Comparison of ENCODE assay signal across 15 cellular contexts in genomic region chr11:11568651-11569229, GRCh38. TPM values are rescaled to one million over a fixed set of nuclear protein-coding genes. Genes with fewer than 3 reads are reported as not detected.
DNase-seq lines count a peak whose midpoint lies in the region; ATAC-seq, FAIRE-seq and TF ChIP-seq lines count a peak whose summit lies in the region.
"Had no signal": no experiment of that assay in that cellular context is flagged by ENCODE, and none has a peak within 500 bp of the region (broad histone marks: within the 10 kb centered on the region; RNA-seq: fewer than 3 reads in every experiment).

No MANE protein-coding gene starts in this region.

- no peak for TF ChIP-seq EP300 in sigmoid colon (IDR thresholded peaks at IDR 0.05)

- no peak overlapping the region for H3K56ac ChIP-seq in H9 (ENCODE audit: insufficient read length, low read depth, low read length)

- H2BK12ac ChIP-seq in H9 (ENCODE audit: insufficient read length, low read depth, low read length): no peak overlapping the region

- H3K9ac ChIP-seq in mammary epithelial cell (ENCODE audit: insufficient read depth, low read length) (peak overlapping the region; percentile 51), H9 (ENCODE audit: extremely low read depth, insufficient read length, low read length) (no peak overlapping the region)
- H3K9ac ChIP-seq: parathyroid adenoma had no signal

- no peak overlapping the region for H4K5ac ChIP-seq in H9 (ENCODE audit: insufficient read length, low read depth, low read length)

- H3K27me3 Mint-ChIP-seq in H9 (ENCODE audit: low read depth): no peaks in the 10 kb centered on the region; the same call in 1 of the 2 replicates

- no peak for TF ChIP-seq CTCF in mammary epithelial cell (conservative IDR thresholded peaks at IDR 0.05 in 1 of 2, IDR thresholded peaks at IDR 0.05 in 1 of 2; ENCODE audit: extremely low read depth in 1 of 2, insufficient read depth in 1 of 2, low read depth in 1 of 2, low read length in 2 of 2)
- no peak for TF ChIP-seq CTCF in sigmoid colon (IDR thresholded peaks at IDR 0.05)
- TF ChIP-seq CTCF in H9 (conservative IDR thresholded peaks at IDR 0.05): no peak

- no peak overlapping the region for H4K91ac ChIP-seq in H9 (ENCODE audit: insufficient read length, low read depth, low read length)

- H3K9me3 ChIP-seq in mammary epithelial cell (replicated peaks; ENCODE audit: insufficient read depth, low read length) (no peaks in the 10 kb centered on the region), sigmoid colon (no peaks in the 10 kb centered on the region), H9 (ENCODE audit: control insufficient read depth, low read depth, low read length) (no peaks in the 10 kb centered on the region)
- H3K9me3 ChIP-seq: left lung had no signal

- H4K20me1 ChIP-seq in mammary epithelial cell (ENCODE audit: insufficient read depth, low read length): no peaks in the 10 kb centered on the region
- no peaks in the 10 kb centered on the region for H4K20me1 ChIP-seq in H9 (ENCODE audit: control insufficient read depth, insufficient read depth, insufficient read length)

- H3K4me1 Mint-ChIP-seq in H9: peaks cover 0 to 6% of the 10 kb centered on the region in 2 experiments; a peak in 1 of 4 replicates

- no peak overlapping the region for H2BK20ac ChIP-seq in H9 (ENCODE audit: low read depth, low read length, poor library complexity, severe bottlenecking)

- no peak overlapping the region for H3K14ac ChIP-seq in H9 (ENCODE audit: insufficient read depth, low read length)

- no peak for DNase-seq in GM19239 (ENCODE audit: insufficient read length, low spot score)
- DNase-seq in Jurkat, Clone E6-1 (ENCODE audit: low read depth, low spot score): peak; percentile 82
- peak; percentile 85 for DNase-seq in mammary epithelial cell
- peak; percentile 18 for DNase-seq in sigmoid colon
- no peak for DNase-seq in H9
- DNase-seq: activated CD4-positive, alpha-beta T cell treated with anti-CD3 and anti-CD28 coated beads, Interleukin-2, amount 50 U/mL, for 4 hours; AML-193; amygdala; left lung; NCI-H1436 treated with DMSO at 0.1 percent for 48 hours; NCI-H510A treated with DMSO at 0.1 percent for 48 hours had no signal

- no peak overlapping the region for H3K27ac Mint-ChIP-seq in H9

- no peak overlapping the region for H3K23ac ChIP-seq in H9 (ENCODE audit: insufficient read length, low read depth, low read length)

- no peaks in the 10 kb centered on the region for H3K36me3 ChIP-seq in mammary epithelial cell (ENCODE audit: insufficient read depth, low read length)
- H3K36me3 ChIP-seq in sigmoid colon: no peaks in the 10 kb centered on the region
- H3K36me3 ChIP-seq: left lung had no signal

- H2AFZ ChIP-seq in mammary epithelial cell (ENCODE audit: low read depth, low read length) (peak overlapping the region; percentile 12), H9 (ENCODE audit: low read length) (no peak overlapping the region)

- no peaks in the 10 kb centered on the region for H3K23me2 ChIP-seq in H9 (ENCODE audit: insufficient read length, low read depth, low read length, poor library complexity, severe bottlenecking)

- WGBS in mammary epithelial cell (ENCODE audit: low coverage, missing lambda C conversion rate): 94% methylated on average over 3 of the region's 3 CpGs
- WGBS in sigmoid colon, 2 donors: 84 to 89% methylated on average over 3 of the region's 3 CpGs
- no CpG with 5 or more reads among the region's 3 CpGs for WGBS in H9 (ENCODE audit: extremely low coverage, insufficient read length, low lambda C conversion rate)

- H2BK5ac ChIP-seq in H9 (ENCODE audit: insufficient read length, low read length): no peak overlapping the region

- peak; percentile 18 for FAIRE-seq in GM19239 (lab: Jason Lieb, UNC)

- CTCF ChIA-PET in mammary epithelial cell (lab: Charles Lee; ENCODE audit: low non-redundant PET): interaction anchor here (0.6 kb wide), 1 partner anchor 713 kb away, joined by 5 read pairs; no protein-coding TSS in a partner anchor

- H3K79me2 ChIP-seq in mammary epithelial cell (ENCODE audit: insufficient read depth, low read length) (peaks cover 76% of the 10 kb centered on the region), H9 (ENCODE audit: insufficient read depth, low read length) (no peaks in the 10 kb centered on the region)

- no peaks in the 10 kb centered on the region for H3K79me1 ChIP-seq in H9 (ENCODE audit: insufficient read depth, low read depth, low read length, poor library complexity, severe bottlenecking)

- no peak overlapping the region for H2BK15ac ChIP-seq in H9 (ENCODE audit: low read depth, low read length)

- H3K4me2 ChIP-seq in mammary epithelial cell (ENCODE audit: insufficient read depth, low read depth, low read length) (peak overlapping the region; percentile 15), H9 (ENCODE audit: insufficient read depth, insufficient read length, low read length) (no peak overlapping the region)

- H3K36me3 Mint-ChIP-seq in H9 (ENCODE audit: insufficient read depth in 1 of 3, low read depth in 3 of 3): no peaks in the 10 kb centered on the region

- H3K18ac ChIP-seq in H9 (ENCODE audit: insufficient read length, low read depth, low read length): no peak overlapping the region

- H3K4me1 ChIP-seq in mammary epithelial cell (ENCODE audit: insufficient read depth, low read length) (peaks cover 38% of the 10 kb centered on the region), sigmoid colon (peaks cover 0 to 91% (median 61%) of the 10 kb centered on the region in 4 donors), H9 (ENCODE audit: insufficient read depth, low read length) (no peaks in the 10 kb centered on the region)

- intact Hi-C loops in mammary epithelial cell (cut with micrococcal nuclease): loop anchor here (5.0 kb wide), 1 partner anchor 54 kb away; the partner anchor contains the start of gene GALNT18
- intact Hi-C loops in sigmoid colon (cut with DNase I): loop anchor here (5.0 kb wide), 2 partner anchors 54 to 531 kb away; partner anchors contain the start of gene GALNT18

- no peak for ATAC-seq in GM18867 (IDR thresholded peaks at IDR 0.05; ENCODE audit: unreplicated experiment)
- no peak for ATAC-seq in HG03139 (IDR thresholded peaks at IDR 0.05; ENCODE audit: unreplicated experiment)

- no peak overlapping the region for H3K4me3 Mint-ChIP-seq in H9
- H3K4me3 Mint-ChIP-seq: activated T-helper 1 cell treated with anti-CD3 and anti-CD28 coated beads, Interleukin-12 subunit alpha, Interleukin-12 subunit beta, Interleukin-2, Interleukin-4 antibody, amounts not matched to agents 30 ng/mL and 10 ng/mL and 1 ng/mL, durations not matched to agents 14 hours and 24 hours and 36 hours had no signal

- in situ Hi-C loops in mammary epithelial cell (cut with MboI; ENCODE audit: low sequenced_read_pairs in 2 of 2): no loop called here

- H3K27ac ChIP-seq in mammary epithelial cell (ENCODE audit: insufficient read depth, low read depth, low read length) (peak overlapping the region; percentile 85), sigmoid colon (peak overlapping the region in 3 of 4 donors; percentile 60 to 88 (median 82)), H9 (ENCODE audit: insufficient read length, low read depth, low read length) (no peak overlapping the region)

- no peak overlapping the region for H3K4ac ChIP-seq in H9 (ENCODE audit: low read depth, low read length)

- H2AK5ac ChIP-seq in H9 (ENCODE audit: insufficient read length, low read length): no peak overlapping the region

- H3K27me3 ChIP-seq in mammary epithelial cell (ENCODE audit: insufficient read depth, low read length) (no peaks in the 10 kb centered on the region), sigmoid colon (no peaks in the 10 kb centered on the region), H9 (ENCODE audit: insufficient read depth, low read length) (no peaks in the 10 kb centered on the region)
- H3K27me3 ChIP-seq: left lung had no signal

- H3T11ph ChIP-seq in H9 (ENCODE audit: low read length): no peak overlapping the region

- dilution Hi-C loops in mammary epithelial cell (cut with HindIII; ENCODE audit: low sequenced_read_pairs): no loop called here

- no peaks in the 10 kb centered on the region for H3K9me3 Mint-ChIP-seq in H9
- H3K9me3 Mint-ChIP-seq: activated T-helper 1 cell treated with anti-CD3 and anti-CD28 coated beads, Interleukin-12 subunit alpha, Interleukin-12 subunit beta, Interleukin-2, Interleukin-4 antibody, amounts not matched to agents 30 ng/mL and 10 ng/mL and 1 ng/mL, durations not matched to agents 14 hours and 24 hours and 36 hours had no signal

- no TSS peak for BruUV-seq in mammary epithelial cell (replicated peaks; lab: Mats Ljungman, UMichigan)

- H4K8ac ChIP-seq in H9 (replicated peaks; ENCODE audit: insufficient read length, low read depth, low read length): no peak overlapping the region

- H3K4me3 ChIP-seq in Jurkat, Clone E6-1 (ENCODE audit: low read length): no peak overlapping the region; the same call in 1 of the 2 replicates
- no peak overlapping the region for H3K4me3 ChIP-seq in mammary epithelial cell (replicated peaks in 1 of 3; ENCODE audit: insufficient read depth in 1 of 3, low read depth in 2 of 3, low read length in 3 of 3)
- no peak overlapping the region for H3K4me3 ChIP-seq in sigmoid colon
- H3K4me3 ChIP-seq: left lung had no signal

- no peak for TF ChIP-seq POLR2A in sigmoid colon (IDR thresholded peaks at IDR 0.05)

- no peak overlapping the region for H2BK120ac ChIP-seq in H9 (ENCODE audit: low read depth, low read length, poor library complexity, severe bottlenecking)

RNA-seq across cellular contexts. Expression of gene GALNT18, which starts 53.1 kb away (rescaled TPM):
- polyA plus RNA-seq in Jurkat, Clone E6-1 (2012; ENCODE audit: insufficient read depth, insufficient read length): 15.7 TPM
- total RNA-seq in mammary epithelial cell (10 to 100 TPM; 25.0 to 34.3 TPM), sigmoid colon (10 to 100 TPM; 34.9 to 48.6 (median 39.8) TPM), H9 (2021) (1.5 and 1.7 TPM in 2 replicates)
- polyA plus RNA-seq in mammary epithelial cell (33.8 TPM), sigmoid colon (10 to 100 TPM in 1 of 3 donors, 1 to 10 TPM in 1, under 1 TPM in 1; 0.92 to 11.1 (median 2.4) TPM)
- 34.7 TPM for polyA minus RNA-seq in mammary epithelial cell

Comparison
In these comparisons a context has a peak if more than half of its experiments do, and no peak if none do; other contexts are left out.
1. DNase-seq: peak in Jurkat, Clone E6-1 (single experiment), mammary epithelial cell (single experiment) and sigmoid colon (single experiment); none in GM19239 (single experiment) and H9 (single experiment).